In the genomic region with DNA sequence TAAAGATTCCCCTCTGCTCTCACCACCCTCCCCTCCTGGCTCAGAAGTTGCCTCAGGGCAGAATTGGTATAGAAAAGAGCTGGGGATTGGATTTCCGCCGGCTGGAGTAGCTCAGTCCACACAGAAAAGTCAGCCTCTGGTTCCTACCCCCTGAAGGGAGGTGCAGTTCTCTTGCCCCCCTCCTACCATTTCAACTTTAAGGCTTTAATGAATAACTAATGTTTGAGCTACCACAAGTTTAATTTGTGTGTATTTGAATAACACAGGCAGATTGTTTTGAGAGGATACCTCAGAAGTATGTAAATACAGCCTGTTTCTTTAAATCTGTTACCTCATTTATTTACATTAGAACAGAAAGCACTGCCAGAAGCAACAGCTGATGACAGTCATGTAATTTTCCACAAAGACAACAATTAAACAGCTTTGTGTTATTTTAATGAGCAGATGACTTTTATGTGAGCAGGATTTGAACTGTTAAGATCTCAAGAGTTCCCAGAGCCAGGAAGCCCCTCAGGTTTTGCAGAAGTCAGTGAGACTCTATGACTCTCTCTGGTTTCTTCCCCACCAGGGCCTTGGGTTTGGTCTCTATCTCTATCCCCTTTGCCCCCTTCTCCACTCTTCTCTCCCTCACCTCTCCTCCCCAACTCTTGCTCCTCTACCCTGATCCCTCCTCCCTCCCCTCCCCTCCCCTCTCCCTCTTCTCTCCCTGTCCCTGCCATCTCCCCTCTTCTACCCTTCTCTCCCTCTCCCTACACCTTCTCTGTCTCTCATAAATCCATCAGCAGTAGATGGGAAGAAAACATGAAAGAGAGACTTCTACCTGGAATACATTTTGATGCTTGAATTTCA, we compare ENCODE assay signal across 1 cellular context.
A peak's percentile ranks its signal among the peaks of the same experiment; 100 is the strongest.
TF ChIP-seq lines count a peak whose summit lies in the region.

No MANE protein-coding gene starts in this region.

TF ChIP-seq in HEK293, 187 proteins besides CTCF, POLR2A, EP300 and RAD21 (continued from another document):
- TF ChIP-seq IKZF3 (tag by site-specific recombination; IDR thresholded peaks at IDR 0.05) (peak; percentile 76), ZNF426 (tag by site-specific recombination; IDR thresholded peaks at IDR 0.05) (no peak), SALL2 (tag by site-specific recombination; IDR thresholded peaks at IDR 0.05; ENCODE audit: borderline replicate concordance) (no peak), ZIC2 (tag by site-specific recombination; IDR thresholded peaks at IDR 0.05) (no peak), ZFP37 (tag by site-specific recombination; IDR thresholded peaks at IDR 0.05) (peak; percentile 33; the same call in 1 of the 2 replicates), SCRT1 (tag by site-specific recombination; IDR thresholded peaks at IDR 0.05; ENCODE audit: borderline replicate concordance) (peak; percentile 82), ZNF10 (tag by site-specific recombination; IDR thresholded peaks at IDR 0.05) (peak; percentile 67; the same call in 1 of the 2 replicates), ZNF776 (tag by site-specific recombination; IDR thresholded peaks at IDR 0.05; ENCODE audit: borderline replicate concordance) (no peak), ZNF626 (tag by site-specific recombination; IDR thresholded peaks at IDR 0.05) (no peak), ZBTB7A (tag by site-specific recombination; IDR thresholded peaks at IDR 0.05; ENCODE audit: low read depth) (no peak), ZNF133 (tag by site-specific recombination; IDR thresholded peaks at IDR 0.05) (no peak), ZSCAN18 (tag by site-specific recombination; IDR thresholded peaks at IDR 0.05) (no peak), ZNF112 (tag by site-specific recombination; IDR thresholded peaks at IDR 0.05) (no peak), ZNF248 (tag by site-specific recombination; IDR thresholded peaks at IDR 0.05) (no peak), ZNF658 (tag by site-specific recombination; IDR thresholded peaks at IDR 0.05) (no peak), ZNF146 (tag by site-specific recombination; IDR thresholded peaks at IDR 0.05) (peak; percentile 45; the same call in 1 of the 2 replicates), FEZF1 (tag by site-specific recombination; IDR thresholded peaks at IDR 0.05) (peak; percentile 82), ZNF132 (tag by site-specific recombination; IDR thresholded peaks at IDR 0.05; ENCODE audit: borderline replicate concordance) (no peak), SCRT2 (tag by site-specific recombination; IDR thresholded peaks at IDR 0.05) (peak; percentile 96), MYNN (tag by site-specific recombination; IDR thresholded peaks at IDR 0.05; ENCODE audit: borderline replicate concordance) (peak; percentile 82; the same call in 1 of the 2 replicates), ZNF214 (tag by site-specific recombination; IDR thresholded peaks at IDR 0.05; ENCODE audit: borderline replicate concordance) (no peak), ZBTB11 (tag by site-specific recombination; conservative IDR thresholded peaks at IDR 0.05; ENCODE audit: low read depth) (no peak)
- TF ChIP-seq, protein P1, sequence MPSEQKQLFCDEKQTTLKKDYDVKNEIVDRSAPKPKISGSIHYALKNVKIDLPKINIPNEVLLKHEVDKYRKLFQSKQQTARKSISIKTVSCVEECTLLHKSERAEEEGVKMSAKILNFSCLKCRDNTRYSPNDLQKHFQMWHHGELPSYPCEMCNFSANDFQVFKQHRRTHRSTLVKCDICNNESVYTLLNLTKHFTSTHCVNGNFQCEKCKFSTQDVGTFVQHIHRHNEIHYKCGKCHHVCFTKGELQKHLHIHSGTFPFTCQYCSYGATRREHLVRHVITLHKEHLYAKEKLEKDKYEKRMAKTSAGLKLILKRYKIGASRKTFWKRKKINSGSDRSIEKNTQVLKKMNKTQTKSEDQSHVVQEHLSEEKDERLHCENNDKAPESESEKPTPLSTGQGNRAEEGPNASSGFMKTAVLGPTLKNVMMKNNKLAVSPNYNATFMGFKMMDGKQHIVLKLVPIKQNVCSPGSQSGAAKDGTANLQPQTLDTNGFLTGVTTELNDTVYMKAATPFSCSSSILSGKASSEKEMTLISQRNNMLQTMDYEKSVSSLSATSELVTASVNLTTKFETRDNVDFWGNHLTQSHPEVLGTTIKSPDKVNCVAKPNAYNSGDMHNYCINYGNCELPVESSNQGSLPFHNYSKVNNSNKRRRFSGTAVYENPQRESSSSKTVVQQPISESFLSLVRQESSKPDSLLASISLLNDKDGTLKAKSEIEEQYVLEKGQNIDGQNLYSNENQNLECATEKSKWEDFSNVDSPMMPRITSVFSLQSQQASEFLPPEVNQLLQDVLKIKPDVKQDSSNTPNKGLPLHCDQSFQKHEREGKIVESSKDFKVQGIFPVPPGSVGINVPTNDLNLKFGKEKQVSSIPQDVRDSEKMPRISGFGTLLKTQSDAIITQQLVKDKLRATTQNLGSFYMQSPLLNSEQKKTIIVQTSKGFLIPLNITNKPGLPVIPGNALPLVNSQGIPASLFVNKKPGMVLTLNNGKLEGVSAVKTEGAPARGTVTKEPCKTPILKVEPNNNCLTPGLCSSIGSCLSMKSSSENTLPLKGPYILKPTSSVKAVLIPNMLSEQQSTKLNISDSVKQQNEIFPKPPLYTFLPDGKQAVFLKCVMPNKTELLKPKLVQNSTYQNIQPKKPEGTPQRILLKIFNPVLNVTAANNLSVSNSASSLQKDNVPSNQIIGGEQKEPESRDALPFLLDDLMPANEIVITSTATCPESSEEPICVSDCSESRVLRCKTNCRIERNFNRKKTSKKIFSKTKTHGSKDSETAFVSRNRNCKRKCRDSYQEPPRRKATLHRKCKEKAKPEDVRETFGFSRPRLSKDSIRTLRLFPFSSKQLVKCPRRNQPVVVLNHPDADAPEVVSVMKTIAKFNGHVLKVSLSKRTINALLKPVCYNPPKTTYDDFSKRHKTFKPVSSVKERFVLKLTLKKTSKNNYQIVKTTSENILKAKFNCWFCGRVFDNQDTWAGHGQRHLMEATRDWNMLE (tag by site-specific recombination; conservative IDR thresholded peaks at IDR 0.05; ENCODE audit: low read depth): no peak
- TF ChIP-seq, protein P2, sequence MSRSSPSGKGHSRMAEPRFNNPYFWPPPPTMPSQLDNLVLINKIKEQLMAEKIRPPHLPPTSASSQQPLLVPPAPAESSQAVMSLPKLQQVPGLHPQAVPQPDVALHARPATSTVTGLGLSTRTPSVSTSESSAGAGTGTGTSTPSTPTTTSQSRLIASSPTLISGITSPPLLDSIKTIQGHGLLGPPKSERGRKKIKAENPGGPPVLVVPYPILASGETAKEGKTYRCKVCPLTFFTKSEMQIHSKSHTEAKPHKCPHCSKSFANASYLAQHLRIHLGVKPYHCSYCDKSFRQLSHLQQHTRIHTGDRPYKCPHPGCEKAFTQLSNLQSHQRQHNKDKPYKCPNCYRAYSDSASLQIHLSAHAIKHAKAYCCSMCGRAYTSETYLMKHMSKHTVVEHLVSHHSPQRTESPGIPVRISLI (tag by site-specific recombination; IDR thresholded peaks at IDR 0.05): no peak
